ENCODE assay signal across 19 cellular contexts in genomic region chr4:184318852-184319251, GRCh38.
A peak's percentile ranks its signal among the peaks of the same experiment; 100 is the strongest.
DNase-seq lines count a peak whose midpoint lies in the region; ATAC-seq, FAIRE-seq and TF ChIP-seq lines count a peak whose summit lies in the region.
"Had no signal": no experiment of that assay in that cellular context is flagged by ENCODE, and none has a peak within 500 bp of the region (broad histone marks: within the 10 kb centered on the region; RNA-seq: fewer than 3 reads in every experiment).

No MANE protein-coding gene starts in this region.

- no peak overlapping the region for H3K23ac ChIP-seq in H1 (ENCODE audit: insufficient read length)

- ATAC-seq in activated CD4-positive, alpha-beta T cell treated with anti-CD3 and anti-CD28 coated beads for 36 hours: peak; percentile 8
- peak; percentile 2 for ATAC-seq in GM21529 (IDR thresholded peaks at IDR 0.05; ENCODE audit: unreplicated experiment)
- ATAC-seq in GM19351 (IDR thresholded peaks at IDR 0.05; ENCODE audit: unreplicated experiment): no peak
- ATAC-seq: K562, lower lobe of right lung had no signal

- WGBS in H1 (ENCODE audit: extremely low coverage in 1 of 2, insufficient coverage in 1 of 2, insufficient read length in 1 of 2, insufficient replicate concordance in 2 of 2, low coverage in 1 of 2, low lambda C conversion rate in 2 of 2, missing lambda C conversion rate in 1 of 2), 2 experiments: 87% methylated on average over 8 of the region's 8 CpGs; no CpG with 5 or more reads in 1 of the 2 experiments

- H3K9me3 Mint-ChIP-seq in activated CD4-positive, alpha-beta T cell treated with anti-CD3 and anti-CD28 coated beads for 36 hours (ENCODE audit: low read depth): no peaks in the 10 kb centered on the region

- H2AK5ac ChIP-seq in H1 (ENCODE audit: low read depth, low read length): no peak overlapping the region

- no peak for FAIRE-seq in H1 (lab: Jason Lieb, UNC)
- FAIRE-seq: A204.1, H54, K562 had no signal

- POLR2A ChIA-PET in activated CD4-positive, alpha-beta T cell treated with anti-CD3 and anti-CD28 coated beads for 36 hours (lab: Charles Lee): interaction anchor here (0.6 kb wide), 1 partner anchor 26 kb away, joined by 5 read pairs; no protein-coding TSS in a partner anchor
- POLR2A ChIA-PET in H1 (lab: Charles Lee; ENCODE audit: partially characterized antibody): no interaction called here

- intact Hi-C loops in activated CD4-positive, alpha-beta T cell treated with anti-CD3 and anti-CD28 coated beads for 36 hours (cut with DNase I, micrococcal nuclease): loop anchor here (1.0 kb wide), 8 partner anchors 9 to 195 kb away; partner anchors contain the start of gene IRF2 (in 1 of the 2)

- H3K27ac ChIP-seq in KMS-11: peak overlapping the region; percentile 92
- no peak overlapping the region for H3K27ac ChIP-seq in H1 (ENCODE audit: low read depth, low read length)
- no peak overlapping the region for H3K27ac ChIP-seq in substantia nigra (ENCODE audit: low read depth, low read length, poor library complexity, severe bottlenecking)
- H3K27ac ChIP-seq: lower lobe of right lung, SJSA1, testis had no signal

- TF ChIP-seq POLR2A in H1 (IDR thresholded peaks at IDR 0.05; ENCODE audit: control extremely low read depth in 1 of 2, low read depth in 2 of 2, low read length in 2 of 2): no peak
- no peak for TF ChIP-seq POLR2A in erythroblast (IDR thresholded peaks at IDR 0.05; ENCODE audit: low read length)

- H3K27me3 ChIP-seq in KMS-11 (ENCODE audit: insufficient read depth, low read depth): no peaks in the 10 kb centered on the region
- no peaks in the 10 kb centered on the region for H3K27me3 ChIP-seq in H1 (replicated peaks in 1 of 4; ENCODE audit: control insufficient read depth in 3 of 4, extremely low read depth in 1 of 4, insufficient read depth in 3 of 4, low read length in 3 of 4)
- H3K27me3 ChIP-seq: SJSA1, testis had no signal

- no peak overlapping the region for H2BK15ac ChIP-seq in H1 (ENCODE audit: low read length)

- H3K9ac ChIP-seq in KMS-11 (peak overlapping the region; percentile 46; the same call in 1 of the 2 replicates), H1 (replicated peaks in 1 of 4; ENCODE audit: extremely low read depth in 1 of 4, low read depth in 3 of 4, low read length in 3 of 4) (no peak overlapping the region; a peak in 1 of 7 replicates)

- H2BK12ac ChIP-seq in H1 (ENCODE audit: low read depth, low read length): no peak overlapping the region

- peaks cover 35% of the 10 kb centered on the region for H3K4me1 Mint-ChIP-seq in activated CD4-positive, alpha-beta T cell treated with anti-CD3 and anti-CD28 coated beads for 36 hours

- no peaks in the 10 kb centered on the region for H3K23me2 ChIP-seq in H1 (ENCODE audit: low read depth, low read length)

- no peak overlapping the region for H2BK5ac ChIP-seq in H1 (ENCODE audit: low read depth, low read length)

- no peak overlapping the region for H3K56ac ChIP-seq in H1 (replicated peaks; ENCODE audit: insufficient read length, low read depth, low read length)

- no peak overlapping the region for H3K4ac ChIP-seq in H1 (replicated peaks; ENCODE audit: insufficient read length, low read depth, low read length)

- no peak overlapping the region for H2BK120ac ChIP-seq in H1 (replicated peaks; ENCODE audit: low read depth, low read length)

- no peak overlapping the region for H4K8ac ChIP-seq in H1 (ENCODE audit: extremely low read depth, insufficient read depth, low read length)

- H3K36me3 Mint-ChIP-seq in activated CD4-positive, alpha-beta T cell treated with anti-CD3 and anti-CD28 coated beads for 36 hours (ENCODE audit: low read depth): no peaks in the 10 kb centered on the region

- TF ChIP-seq RAD21 in H1 (IDR thresholded peaks at IDR 0.05 in 1 of 2, conservative IDR thresholded peaks at IDR 0.05 in 1 of 2; ENCODE audit: low read depth in 2 of 2, low read length in 2 of 2): no peak

- no peak overlapping the region for H4K91ac ChIP-seq in H1 (replicated peaks; ENCODE audit: insufficient read length, low read length)

- TF ChIP-seq EP300 in H1 (IDR thresholded peaks at IDR 0.05; ENCODE audit: borderline replicate concordance in 1 of 2, low read depth in 2 of 2, low read length in 2 of 2): no peak

- no peak overlapping the region for H3K4me3 Mint-ChIP-seq in activated CD4-positive, alpha-beta T cell treated with anti-CD3 and anti-CD28 coated beads for 36 hours

- H2AFZ ChIP-seq in KMS-11 (ENCODE audit: low read depth) (peak overlapping the region; percentile 31; the same call in 1 of the 2 replicates), H1 (ENCODE audit: low read length) (peak overlapping the region; percentile 32; the same call in 1 of the 2 replicates)

- H3K4me2 ChIP-seq in KMS-11 (peak overlapping the region; percentile 67), H1 (ENCODE audit: insufficient read depth in 1 of 2, low read depth in 2 of 2, low read length in 2 of 2) (no peak overlapping the region)

- TF ChIP-seq CTCF in KMS-11 (conservative IDR thresholded peaks at IDR 0.05; ENCODE audit: low read depth, low read length): no peak
- TF ChIP-seq CTCF in H1 (IDR thresholded peaks at IDR 0.05; ENCODE audit: control extremely low read depth in 1 of 3, insufficient read depth in 1 of 3, low read depth in 1 of 3, low read length in 3 of 3): no peak

- peaks cover 90% of the 10 kb centered on the region for H3K4me1 ChIP-seq in KMS-11 (ENCODE audit: low read depth, poor library complexity, severe bottlenecking)
- peaks cover 0 to 6% (median 0%) of the 10 kb centered on the region in 4 experiments; a peak in 3 of 7 replicates for H3K4me1 ChIP-seq in H1 (replicated peaks in 1 of 4; ENCODE audit: control insufficient read depth in 3 of 4, insufficient read depth in 4 of 4, low read length in 3 of 4)
- H3K4me1 ChIP-seq: lower lobe of right lung, SJSA1, testis had no signal

- H3K9me3 ChIP-seq in H1 (ENCODE audit: insufficient read depth in 2 of 2, low read depth in 1 of 2, low read length in 1 of 2): no peaks in the 10 kb centered on the region
- H3K9me3 ChIP-seq: lower lobe of right lung, SJSA1, testis had no signal

- H3K27me3 Mint-ChIP-seq in activated CD4-positive, alpha-beta T cell treated with anti-CD3 and anti-CD28 coated beads for 36 hours: peaks cover 3% of the 10 kb centered on the region

- H3K36me3 ChIP-seq in KMS-11 (ENCODE audit: insufficient read depth): no peaks in the 10 kb centered on the region
- no peaks in the 10 kb centered on the region for H3K36me3 ChIP-seq in H1 (ENCODE audit: control insufficient read depth in 2 of 4, insufficient read depth in 4 of 4, low read length in 3 of 4)
- H3K36me3 ChIP-seq: lower lobe of right lung, SJSA1 had no signal

- CTCF ChIA-PET in activated CD4-positive, alpha-beta T cell treated with anti-CD3 and anti-CD28 coated beads for 36 hours (lab: Charles Lee): interaction anchor here (0.9 to 1.2 kb wide), 2 partner anchors 34 to 140 kb away, joined by 3 to 6 read pairs; no protein-coding TSS in a partner anchor
- CTCF ChIA-PET in H1 (lab: Charles Lee; ENCODE audit: partially characterized antibody): interaction anchor here (0.8 kb wide), 1 partner anchor 10 kb away, joined by 3 read pairs; no protein-coding TSS in a partner anchor

- peak overlapping the region; percentile 59 for H3K27ac Mint-ChIP-seq in activated CD4-positive, alpha-beta T cell treated with anti-CD3 and anti-CD28 coated beads for 36 hours

- H3K79me1 ChIP-seq in H1 (ENCODE audit: low read depth, low read length): no peaks in the 10 kb centered on the region

- H3K18ac ChIP-seq in H1 (ENCODE audit: extremely low read depth, low read length): no peak overlapping the region

- no peak overlapping the region for H4K5ac ChIP-seq in H1 (ENCODE audit: insufficient read length, low read depth, low read length)

- no peak overlapping the region for H3K4me3 ChIP-seq in KMS-11 (IDR thresholded peaks at IDR 0.05; ENCODE audit: insufficient read depth, low read depth, low read length)
- H3K4me3 ChIP-seq in H1 (ENCODE audit: extremely low read depth in 1 of 4, insufficient read depth in 2 of 4, low read depth in 3 of 4, low read length in 4 of 4): no peak overlapping the region
- H3K4me3 ChIP-seq: K562, lower lobe of right lung, SJSA1, testis had no signal

- no peak overlapping the region for H2BK20ac ChIP-seq in H1 (ENCODE audit: low read length)

- H3K14ac ChIP-seq in H1 (ENCODE audit: insufficient read length): no peak overlapping the region

- H3K79me2 ChIP-seq in KMS-11 (ENCODE audit: insufficient read depth, low read depth): no peaks in the 10 kb centered on the region
- no peaks in the 10 kb centered on the region for H3K79me2 ChIP-seq in H1 (ENCODE audit: control insufficient read depth in 1 of 2, insufficient read depth in 2 of 2, low read length in 2 of 2)

- no peak for DNase-seq in activated CD4-positive, alpha-beta T cell treated with anti-CD3 and anti-CD28 coated beads for 36 hours
- no peak for DNase-seq in activated CD4-positive, alpha-beta T cell treated with anti-CD3 and anti-CD28 coated beads for 48 hours
- peak in 1 of 2 experiments; percentile 26 for DNase-seq in H1 (ENCODE audit: low read depth in 1 of 2, low spot score in 2 of 2)
- DNase-seq in erythroblast (lab: John Stamatoyannopoulos, UW): no peak
- DNase-seq in substantia nigra (lab: John Stamatoyannopoulos, UW): no peak
- DNase-seq: central memory CD4-positive, alpha-beta T cell; DMS53; foreskin melanocyte; lower lobe of right lung; NCI-H1417; NCI-H446; testis had no signal

- H4K20me1 ChIP-seq in KMS-11 (ENCODE audit: insufficient read depth): no peaks in the 10 kb centered on the region
- no peaks in the 10 kb centered on the region for H4K20me1 ChIP-seq in H1 (replicated peaks in 1 of 2; ENCODE audit: control insufficient read depth in 1 of 2, insufficient read depth in 2 of 2, low read length in 2 of 2)

TF ChIP-seq in H1, 55 proteins besides CTCF, POLR2A, EP300 and RAD21 (continues in another document):
- TF ChIP-seq ZNF274 (IDR thresholded peaks at IDR 0.05; ENCODE audit: borderline replicate concordance, extremely low read depth, low read length): no peak
- TF ChIP-seq POU5F1 (IDR thresholded peaks at IDR 0.05; ENCODE audit: low read depth, low read length): no peak
- no peak for TF ChIP-seq SP2 (IDR thresholded peaks at IDR 0.05; ENCODE audit: low read length)
- TF ChIP-seq TAF7 (optimal IDR thresholded peaks at IDR 0.05; ENCODE audit: borderline replicate concordance, low read depth, low read length): no peak
- no peak for TF ChIP-seq RBBP5 (IDR thresholded peaks at IDR 0.05; ENCODE audit: borderline replicate concordance, low read depth, low read length)
- TF ChIP-seq HDAC2 (IDR thresholded peaks at IDR 0.05; ENCODE audit: borderline replicate concordance in 1 of 2, low read depth in 2 of 2, low read length in 2 of 2): no peak
- no peak for TF ChIP-seq TBP (IDR thresholded peaks at IDR 0.05; ENCODE audit: low read depth, low read length)
- TF ChIP-seq CBX8 (IDR thresholded peaks at IDR 0.05; ENCODE audit: borderline replicate concordance, low read depth, low read length): no peak
- no peak for TF ChIP-seq NANOG (IDR thresholded peaks at IDR 0.05; ENCODE audit: insufficient read depth, low read depth, low read length, poor library complexity, severe bottlenecking)
- no peak for TF ChIP-seq SRF (IDR thresholded peaks at IDR 0.05; ENCODE audit: low read depth, low read length)
- no peak for TF ChIP-seq SP1 (IDR thresholded peaks at IDR 0.05; ENCODE audit: low read depth, low read length)
- TF ChIP-seq CBX5 (IDR thresholded peaks at IDR 0.05; ENCODE audit: low read depth, low read length): no peak
